8 cellular contexts compared by ENCODE assay signal in genomic region chr2:236871500-236872001, GRCh38.
DNase-seq lines count a peak whose midpoint lies in the region; ATAC-seq and TF ChIP-seq lines count a peak whose summit lies in the region.

No MANE protein-coding gene starts in this region.

- no peak for TF ChIP-seq CTCF in HEK293 (tag by site-specific recombination; IDR thresholded peaks at IDR 0.05)
- no peak for TF ChIP-seq CTCF in foreskin keratinocyte (conservative IDR thresholded peaks at IDR 0.05)

- H3K27ac ChIP-seq in HEK293 (ENCODE audit: extremely low read depth, low read depth, low read length) (no peak overlapping the region), SK-N-MC (peak overlapping the region; percentile 79; the same call in 1 of the 2 replicates), foreskin keratinocyte (peak overlapping the region; percentile 75)

- CTCF ChIA-PET in HEK293 (lab: Yijun Ruan, JAX) = interaction anchor here (0.8 to 1.2 kb wide), 2 partner anchors 24 to 194 kb away, joined by 3 read pairs; no protein-coding TSS in a partner anchor

- H3K36me3 ChIP-seq in HEK293 (ENCODE audit: control insufficient read depth in 2 of 2, insufficient read depth in 1 of 2, low read length in 2 of 2) = no peaks in the 10 kb centered on the region
- no peaks in the 10 kb centered on the region for H3K36me3 ChIP-seq in SK-N-MC (ENCODE audit: insufficient read depth, low read length)

- H3K4me1 ChIP-seq in HEK293 (ENCODE audit: control insufficient read depth, insufficient read depth, low read length) = no peaks in the 10 kb centered on the region; the same call in 1 of the 2 replicates
- peaks cover 18% of the 10 kb centered on the region for H3K4me1 ChIP-seq in foreskin keratinocyte

- peak; percentile 77 for DNase-seq in SK-N-MC (ENCODE audit: low read depth, low spot score)
- peak; percentile 98 to 99 for DNase-seq in foreskin keratinocyte
- peak; percentile 96 for DNase-seq in renal cortical epithelial cell (ENCODE audit: low read depth)
- no peak for DNase-seq in occipital lobe (lab: John Stamatoyannopoulos, UW)
- no peak for DNase-seq in NCI-H1436 treated with DMSO at 0.1 percent for 48 hours (lab: John Stamatoyannopoulos, UW)
- DNase-seq in NCI-H748 (lab: John Stamatoyannopoulos, UW; ENCODE audit: unreplicated experiment) = no peak

- no peak overlapping the region for H3K4me3 ChIP-seq in HEK293 (ENCODE audit: low read depth, low read length)
- H3K4me3 ChIP-seq in SK-N-MC = peak overlapping the region; percentile 16; the same call in 1 of the 2 replicates

- H3K27me3 ChIP-seq in foreskin keratinocyte = no peaks in the 10 kb centered on the region

- POLR2A ChIA-PET in HEK293 (lab: Yijun Ruan, JAX) = interaction anchor here (0.9 to 1.6 kb wide), 2 partner anchors 85 to 116 kb away, joined by 3 to 4 read pairs; no protein-coding TSS in a partner anchor

- H3K9me3 ChIP-seq in HEK293 (ENCODE audit: control insufficient read depth, insufficient read depth, low read depth, low read length) (no peaks in the 10 kb centered on the region), SK-N-MC (ENCODE audit: low read depth, low read length) (no peaks in the 10 kb centered on the region)

- H3K9ac ChIP-seq in SK-N-MC (ENCODE audit: insufficient read length) = no peak overlapping the region

- peak; percentile 90 for ATAC-seq in foreskin keratinocyte
- no peak for ATAC-seq in GM18511 (IDR thresholded peaks at IDR 0.05; ENCODE audit: unreplicated experiment)

TF ChIP-seq in HEK293, 187 proteins besides CTCF, POLR2A, EP300 and RAD21:
- TF ChIP-seq ZNF112 (tag by site-specific recombination; IDR thresholded peaks at IDR 0.05) = no peak
- peak; percentile 74 for TF ChIP-seq SETDB1 (IDR thresholded peaks at IDR 0.05; ENCODE audit: insufficient read length, low read length)
- TF ChIP-seq ZXDB (tag by site-specific recombination; IDR thresholded peaks at IDR 0.05) = no peak
- TF ChIP-seq ZNF157 (tag by site-specific recombination; IDR thresholded peaks at IDR 0.05) = peak; percentile 73
- TF ChIP-seq ZNF223 (tag by site-specific recombination; IDR thresholded peaks at IDR 0.05) = no peak
- TF ChIP-seq SCRT1 (tag by site-specific recombination; IDR thresholded peaks at IDR 0.05; ENCODE audit: borderline replicate concordance) = no peak

Comparison
In these comparisons a context has a peak if more than half of its experiments do, and no peak if none do; other contexts are left out.
1. DNase-seq: peak in SK-N-MC (single experiment), foreskin keratinocyte (2 of 2) and renal cortical epithelial cell (single experiment); none in occipital lobe (single experiment), NCI-H1436 treated with DMSO at 0.1 percent for 48 hours (single experiment) and NCI-H748 (single experiment).